ENCODE assay signal across 9 cellular contexts in the genomic region with DNA sequence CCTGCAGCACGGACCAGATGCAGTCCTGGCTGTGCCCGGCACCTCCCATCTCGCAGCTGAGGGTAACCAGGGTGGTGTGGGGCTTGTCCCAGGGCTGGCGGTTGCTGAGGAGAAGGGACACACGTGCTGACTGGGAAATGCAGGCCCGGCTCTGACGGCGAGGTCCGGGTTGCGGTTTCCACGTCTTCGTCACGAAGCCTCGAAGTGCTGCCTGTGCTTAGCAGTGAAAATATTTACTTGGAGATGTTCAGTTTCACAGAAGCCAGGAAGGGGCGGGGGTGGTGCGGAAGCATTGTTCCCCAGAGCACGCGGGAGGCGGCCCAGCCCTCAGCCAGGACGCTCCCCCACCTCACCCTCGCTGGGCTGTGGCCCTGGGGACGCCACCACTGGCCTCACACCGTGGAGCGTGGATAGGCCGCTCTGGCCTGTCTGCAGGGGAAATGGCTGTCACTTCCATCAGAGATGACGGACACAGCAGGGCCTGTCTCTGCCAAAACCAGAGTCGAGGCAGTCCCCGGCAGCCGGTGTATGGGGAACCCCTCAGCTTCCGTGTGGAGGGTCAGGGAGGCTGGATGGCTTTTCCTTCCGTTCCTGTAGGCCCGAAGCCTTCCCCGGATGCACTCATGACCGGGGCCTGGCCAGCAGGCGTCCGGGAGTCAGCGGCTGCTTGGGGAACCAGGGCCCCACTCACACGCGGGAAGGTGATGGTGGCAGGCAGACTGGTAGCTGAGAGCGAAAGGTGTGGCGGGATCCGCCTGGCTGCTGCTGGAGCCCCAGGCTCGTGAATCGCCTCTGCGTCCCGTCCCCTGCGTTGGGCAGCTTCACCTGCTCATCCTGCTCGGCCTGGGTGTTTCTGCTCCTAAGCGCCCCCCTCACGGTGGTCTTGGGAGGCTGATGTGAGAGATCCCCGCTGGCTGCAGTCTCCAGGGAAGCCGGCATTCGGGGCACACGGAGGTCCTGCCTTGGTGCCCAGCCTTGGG. TPM values are rescaled to one million over a fixed set of nuclear protein-coding genes. Genes with fewer than 3 reads are reported as not detected.
DNase-seq lines count a peak whose midpoint lies in the region; ATAC-seq and TF ChIP-seq lines count a peak whose summit lies in the region.
"Had no signal": no experiment of that assay in that cellular context is flagged by ENCODE, and none has a peak within 500 bp of the region (broad histone marks: within the 10 kb centered on the region; RNA-seq: fewer than 3 reads in every experiment).

No MANE protein-coding gene starts in this region.

- no TSS peak for BruUV-seq in PC-9 (replicated peaks; lab: Mats Ljungman, UMichigan)

- H3K9me3 ChIP-seq in gastrocnemius medialis: no peaks in the 10 kb centered on the region
- no peaks in the 10 kb centered on the region for H3K9me3 ChIP-seq in PC-9 (ENCODE audit: insufficient read depth, low read depth)

- DNase-seq in activated gamma-delta T cell treated with Interleukin-2 at 50 U/mL for 16 hours: peak; percentile 21
- DNase-seq in activated gamma-delta T cell (lab: John Stamatoyannopoulos, UW): no peak
- DNase-seq in gastrocnemius medialis: peak in 1 of 2 donors; percentile 42
- no peak for DNase-seq in DMS79 (lab: John Stamatoyannopoulos, UW)
- no peak for DNase-seq in NCI-H510A treated with DMSO at 0.1 percent for 48 hours (lab: John Stamatoyannopoulos, UW)
- DNase-seq in PC-9: no peak
- DNase-seq: NCI-H69 had no signal

- H3K4me3 ChIP-seq in gastrocnemius medialis: no peak overlapping the region
- no peak overlapping the region for H3K4me3 ChIP-seq in PC-9

- H4K20me1 ChIP-seq in PC-9 (ENCODE audit: insufficient read depth): no peaks in the 10 kb centered on the region

- H3K27me3 ChIP-seq in gastrocnemius medialis (peaks cover 9 to 13% (median 10%) of the 10 kb centered on the region in 3 donors), PC-9 (ENCODE audit: insufficient read depth, low read depth) (no peaks in the 10 kb centered on the region)

- H3K9me2 ChIP-seq in PC-9 (ENCODE audit: insufficient read depth): no peaks in the 10 kb centered on the region

- TF ChIP-seq CTCF in gastrocnemius medialis (IDR thresholded peaks at IDR 0.05 in 4 of 5, conservative IDR thresholded peaks at IDR 0.05 in 1 of 5) (no peak), PC-9 (conservative IDR thresholded peaks at IDR 0.05) (no peak)

- in situ Hi-C loops in gastrocnemius medialis (cut with MboI; ENCODE audit: low sequenced_read_pairs in 4 of 4): no loop called here

- no peaks in the 10 kb centered on the region for H3F3A ChIP-seq in PC-9 (ENCODE audit: insufficient read depth, low read depth)

- no peak overlapping the region for H2AFZ ChIP-seq in PC-9

- H3K4me1 ChIP-seq in gastrocnemius medialis (peaks cover 19% of the 10 kb centered on the region in 2 donors), PC-9 (replicated peaks; ENCODE audit: insufficient read depth) (no peaks in the 10 kb centered on the region)

- peak in 1 of 2 donors; percentile 24 for TF ChIP-seq POLR2A in gastrocnemius medialis (IDR thresholded peaks at IDR 0.05)

- POLR2A ChIA-PET in PC-9 (lab: Charles Lee; ENCODE audit: unreplicated experiment): no interaction called here

- no peaks in the 10 kb centered on the region for H3K79me2 ChIP-seq in PC-9 (ENCODE audit: low read depth)

- peak; percentile 43 for ATAC-seq in esophagus mucosa
- ATAC-seq in gastrocnemius medialis: peak; percentile 55 to 60
- no peak for ATAC-seq in GM21381 (IDR thresholded peaks at IDR 0.05; ENCODE audit: unreplicated experiment)

- H3K36me3 ChIP-seq in gastrocnemius medialis (no peaks in the 10 kb centered on the region), PC-9 (ENCODE audit: low read depth) (no peaks in the 10 kb centered on the region)

- H3K27ac ChIP-seq in gastrocnemius medialis (peak overlapping the region; percentile 64 to 83 (median 79)), PC-9 (no peak overlapping the region)

- CTCF ChIA-PET in PC-9 (lab: Charles Lee): no interaction called here

- intact Hi-C loops in gastrocnemius medialis (cut with DNase I; ENCODE audit: low total_unique reads) (no loop called here), PC-9 (cut with micrococcal nuclease; ENCODE audit: unreplicated experiment) (no loop called here)

- no peak overlapping the region for H3K4me2 ChIP-seq in PC-9

RNA-seq across cellular contexts. Expression of gene POFUT2, which starts 14.7 kb away (rescaled TPM):
- total RNA-seq in esophagus mucosa: 6.2 TPM
- total RNA-seq in gastrocnemius medialis: 10 to 100 TPM in 1 of 4 donors, 1 to 10 TPM in 3; 4.8 to 11.0 (median 5.9) TPM
- total RNA-seq in PC-9 (2021): 29.0 and 32.6 TPM in 2 replicates
